12 cellular contexts compared by ENCODE assay signal in genomic region chr1:35301674-35302392, GRCh38.
"Had no signal": no experiment of that assay in that cellular context is flagged by ENCODE, and none has a peak within 500 bp of the region (broad histone marks: within the 10 kb centered on the region; RNA-seq: fewer than 3 reads in every experiment).

No MANE protein-coding gene starts in this region.

- DNase-seq: activated CD4-positive, alpha-beta T cell treated with anti-CD3 and anti-CD28 coated beads, Interleukin-2, amount 50 U/mL, for 48 hours; activated CD8-positive, alpha-beta memory T cell treated with anti-CD3 and anti-CD28 coated beads, Interleukin-2, amount 10 ng/mL, durations not matched to agents 7 days and 5 days; activated effector memory CD4-positive, alpha-beta T cell treated with anti-CD3 and anti-CD28 coated beads, Interleukin-2, amount 50 U/mL, for 16 hours; activated T-cell treated with anti-CD3 and anti-CD28 coated beads, Interleukin-2, amount 50 U/mL, for 24 hours; anterior cingulate cortex; cortex of kidney; effector memory CD4-positive, alpha-beta T cell; left colon; SIG-M5; T-helper 2 cell had no signal

- H3K4me2 ChIP-seq: smooth muscle cell had no signal

- H3K27ac ChIP-seq: epithelial cell of prostate had no signal

- H3K4me3 ChIP-seq: smooth muscle cell had no signal

- ATAC-seq: activated CD8-positive, alpha-beta memory T cell treated with anti-CD3 and anti-CD28 coated beads, Interleukin-2, amount 10 ng/mL, durations not matched to agents 7 days and 5 days; left colon had no signal
